ENCODE assay signal across 18 cellular contexts in genomic region chr4:141810038-141810701, GRCh38.
"Had no signal": no experiment of that assay in that cellular context is flagged by ENCODE, and none has a peak within 500 bp of the region (broad histone marks: within the 10 kb centered on the region; RNA-seq: fewer than 3 reads in every experiment).

No MANE protein-coding gene starts in this region.

- H3K27ac ChIP-seq: dorsolateral prefrontal cortex, testis, upper lobe of right lung had no signal

- H3K4me1 ChIP-seq: testis, upper lobe of right lung had no signal

- H3K9me3 ChIP-seq: testis, upper lobe of right lung had no signal

- H3K36me3 ChIP-seq: upper lobe of right lung had no signal

- ATAC-seq: activated CD8-positive, alpha-beta memory T cell treated with anti-CD3 and anti-CD28 coated beads, Interleukin-2, amount 10 ng/mL, durations not matched to agents 7 days and 5 days; esophagus mucosa; left lobe of liver; T-helper 17 cell; upper lobe of right lung had no signal

- H3K4me3 ChIP-seq: dorsolateral prefrontal cortex, testis, upper lobe of right lung had no signal

- H3K27me3 ChIP-seq: testis, upper lobe of right lung had no signal

- DNase-seq: activated CD4-positive, alpha-beta T cell treated with anti-CD3 and anti-CD28 coated beads, Interleukin-2, amount 50 U/mL, for 48 hours; activated CD8-positive, alpha-beta memory T cell treated with anti-CD3 and anti-CD28 coated beads, Interleukin-2, amount 10 ng/mL, durations not matched to agents 7 days and 5 days; activated gamma-delta T cell treated with Interleukin-2 at 50 U/mL for 16 hours; activated naive CD8-positive, alpha-beta T cell treated with anti-CD3 and anti-CD28 coated beads for 36 hours; activated T-cell treated with anti-CD3 and anti-CD28 coated beads, Interleukin-2, amount 50 U/mL, for 48 hours; dorsolateral prefrontal cortex; glutamatergic neuron; mammary epithelial cell; nephron progenitor cell; retina; stimulated activated CD4-positive, alpha-beta T cell treated with anti-CD3 and anti-CD28 coated beads, Interleukin-15, amount 100 ng/mL, for 24 hours; stimulated activated CD4-positive, alpha-beta T cell treated with anti-CD3 and anti-CD28 coated beads, Interleukin-4, amount 100 ng/mL, for 4 hours; stimulated activated naive CD8-positive, alpha-beta T cell treated with anti-CD3 and anti-CD28 coated beads, Interleukin-15, amount 100 ng/mL, for 72 hours; T-helper 17 cell; testis; upper lobe of right lung had no signal
